Comparison of ENCODE assay signal across 24 cellular contexts in the genomic region with DNA sequence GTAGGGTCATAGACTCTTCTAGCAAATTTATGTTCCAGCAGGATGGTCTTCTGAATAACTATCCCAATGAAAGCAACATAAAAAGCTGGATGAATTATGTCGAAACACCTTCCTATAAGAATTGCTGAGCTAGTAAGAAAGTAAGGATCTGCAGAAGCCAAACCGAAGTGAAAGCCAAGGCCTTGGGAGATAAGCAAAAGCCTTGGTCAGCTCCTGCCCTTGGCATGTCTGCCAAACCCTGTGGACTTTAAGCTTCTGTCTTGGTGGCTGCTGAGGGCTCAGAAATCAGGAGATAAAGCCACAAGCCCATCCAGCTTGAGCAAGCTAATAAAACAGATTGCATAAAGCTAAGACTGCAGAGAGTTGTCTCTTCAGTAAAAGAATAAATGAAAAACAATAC.
A peak's percentile ranks its signal among the peaks of the same experiment; 100 is the strongest.
DNase-seq lines count a peak whose midpoint lies in the region; ATAC-seq, FAIRE-seq and TF ChIP-seq lines count a peak whose summit lies in the region.
"Had no signal": no experiment of that assay in that cellular context is flagged by ENCODE, and none has a peak within 500 bp of the region (broad histone marks: within the 10 kb centered on the region; RNA-seq: fewer than 3 reads in every experiment).

No MANE protein-coding gene starts in this region.

- H3K27me3 ChIP-seq in HepG2 (ENCODE audit: control insufficient read depth in 1 of 2, insufficient read depth in 2 of 2, low read length in 2 of 2) (no peaks in the 10 kb centered on the region), right lobe of liver (no peaks in the 10 kb centered on the region), small intestine (ENCODE audit: control insufficient read depth in 2 of 2, insufficient read depth in 2 of 2, low read length in 2 of 2) (peaks cover 0 to 6% of the 10 kb centered on the region in 2 donors)
- H3K27me3 ChIP-seq: BLaER1 treated with 17β-estradiol and CSF1 and Interleukin-3, amounts not matched to agents 10 nM and 100 nM had no signal

- H3K4me1 ChIP-seq in HepG2 (ENCODE audit: insufficient read depth, low read length) (peaks cover 8% of the 10 kb centered on the region; the same call in 1 of the 2 replicates), right lobe of liver (no peaks in the 10 kb centered on the region), small intestine (ENCODE audit: control insufficient read depth in 2 of 2, insufficient read depth in 1 of 2, low read depth in 1 of 2, low read length in 1 of 2) (no peaks in the 10 kb centered on the region)
- H3K4me1 ChIP-seq: A549; BLaER1 treated with 17β-estradiol and CSF1 and Interleukin-3, amounts not matched to agents 10 nM and 100 nM had no signal

- intact Hi-C loops in HepG2 (cut with micrococcal nuclease; ENCODE audit: unreplicated experiment) (no loop called here), right lobe of liver (cut with DNase I) (no loop called here)

- peaks cover 4% of the 10 kb centered on the region; the same call in 1 of the 2 replicates for H3K9me3 ChIP-seq in HepG2 (ENCODE audit: low read length)
- H3K9me3 ChIP-seq in right lobe of liver: no peaks in the 10 kb centered on the region
- no peaks in the 10 kb centered on the region for H3K9me3 ChIP-seq in small intestine (ENCODE audit: control insufficient read depth, low read depth)
- H3K9me3 ChIP-seq: A549 had no signal

- TF ChIP-seq POLR2A in HepG2 (IDR thresholded peaks at IDR 0.05; ENCODE audit: insufficient read depth in 1 of 2, low read depth in 2 of 2, low read length in 2 of 2): no peak
- TF ChIP-seq POLR2A in right lobe of liver (IDR thresholded peaks at IDR 0.05): no peak

- no peak overlapping the region for H3K4me2 ChIP-seq in HepG2 (ENCODE audit: low read depth, low read length)
- H3K4me2 ChIP-seq: A549; BLaER1 treated with 17β-estradiol and CSF1 and Interleukin-3, amounts not matched to agents 10 nM and 100 nM had no signal

- TF ChIP-seq CTCF in HepG2 (CRISPR knock-in tag; IDR thresholded peaks at IDR 0.05) (no peak), right lobe of liver (IDR thresholded peaks at IDR 0.05) (no peak)

- FAIRE-seq in HepG2 (lab: Jason Lieb, UNC): no peak
- no peak for FAIRE-seq in small intestine (lab: Jason Lieb, UNC)
- FAIRE-seq: A549, GM12878, GM12892, GM18507 had no signal

- no peak overlapping the region for H3K9ac ChIP-seq in HepG2 (ENCODE audit: insufficient read depth, low read depth, low read length)
- H3K9ac ChIP-seq: BLaER1 treated with 17β-estradiol and CSF1 and Interleukin-3, amounts not matched to agents 10 nM and 100 nM had no signal

- POLR2A ChIA-PET in HepG2 (lab: Yijun Ruan, JAX): no interaction called here

- BruUV-seq in HepG2 (replicated peaks; lab: Mats Ljungman, UMichigan): no TSS peak

- no peak overlapping the region for H3K4me3 ChIP-seq in HepG2 (replicated peaks in 1 of 3; ENCODE audit: insufficient read depth in 1 of 3, low read depth in 2 of 3, low read length in 3 of 3)
- H3K4me3 ChIP-seq in right lobe of liver: no peak overlapping the region
- no peak overlapping the region for H3K4me3 ChIP-seq in small intestine (ENCODE audit: low read depth in 1 of 2, low read length in 2 of 2)
- H3K4me3 ChIP-seq: A549; BLaER1 treated with 17β-estradiol and CSF1 and Interleukin-3, amounts not matched to agents 10 nM and 100 nM; GM12878 had no signal

- no peak for ATAC-seq in HepG2
- no peak for ATAC-seq in right lobe of liver
- ATAC-seq: A549; CD8-positive, alpha-beta T cell; GM12878 had no signal

- no peak for DNase-seq in HepG2 (ENCODE audit: low spot score)
- DNase-seq in right lobe of liver: no peak
- peak; percentile 10 for DNase-seq in mucosa of gallbladder (ENCODE audit: low spot score)
- DNase-seq in small intestine: peak; percentile 6
- no peak for DNase-seq in activated T-cell treated with anti-CD3 and anti-CD28 coated beads, Interleukin-2, amount 50 U/mL, for 1 hour
- DNase-seq in COLO829 (ENCODE audit: low spot score): no peak
- DNase-seq: AML-193; CD4-positive, alpha-beta T cell; CD8-positive, alpha-beta T cell; COR-L47; DMS 273 treated with DMSO at 0.1 percent for 48 hours; DMS153; DMS53; DMS79; DND-41; EL; GDM1 had no signal

- in situ Hi-C loops in HepG2 (cut with HindIII; ENCODE audit: extremely low pct_ligation_motif_present, low pct_unique_long_range_greater_than_20kb): no loop called here

- no peaks in the 10 kb centered on the region for H3K79me2 ChIP-seq in HepG2 (ENCODE audit: insufficient read depth, low read length)

- H3K36me3 ChIP-seq in HepG2 (replicated peaks in 1 of 2; ENCODE audit: control insufficient read depth in 1 of 2, insufficient read depth in 2 of 2, low read length in 2 of 2) (no peaks in the 10 kb centered on the region), right lobe of liver (no peaks in the 10 kb centered on the region), small intestine (ENCODE audit: control insufficient read depth in 2 of 2, insufficient read depth in 2 of 2, low read length in 2 of 2) (no peaks in the 10 kb centered on the region)
- H3K36me3 ChIP-seq: BLaER1 treated with 17β-estradiol and CSF1 and Interleukin-3, amounts not matched to agents 10 nM and 100 nM had no signal

- TF ChIP-seq EP300 in HepG2 (IDR thresholded peaks at IDR 0.05; ENCODE audit: low read depth in 2 of 2, low read length in 2 of 2) (no peak), HepG2 (CRISPR knock-in tag; IDR thresholded peaks at IDR 0.05; ENCODE audit: borderline replicate concordance) (no peak)

- H3K27ac ChIP-seq in HepG2 (ENCODE audit: extremely low read length, insufficient read depth, low read length): no peak overlapping the region
- no peak overlapping the region for H3K27ac ChIP-seq in right lobe of liver
- no peak overlapping the region for H3K27ac ChIP-seq in small intestine (ENCODE audit: low read depth in 1 of 2, low read length in 1 of 2)
- H3K27ac ChIP-seq: 22Rv1; A549; BLaER1 treated with 17β-estradiol and CSF1 and Interleukin-3, amounts not matched to agents 10 nM and 100 nM; C4-2B had no signal

- H4K20me1 ChIP-seq in HepG2 (ENCODE audit: insufficient read depth, low read length): no peaks in the 10 kb centered on the region
- H4K20me1 ChIP-seq: BLaER1 treated with 17β-estradiol and CSF1 and Interleukin-3, amounts not matched to agents 10 nM and 100 nM had no signal

- 0% methylated on average over 2 of the region's 2 CpGs for WGBS in HepG2 (ENCODE audit: low lambda C conversion rate)
- WGBS in right lobe of liver (ENCODE audit: insufficient coverage, low coverage, low lambda C conversion rate, missing lambda C conversion rate): 75% methylated on average over 2 of the region's 2 CpGs
- 63 to 83% (median 64%) methylated on average over 2 of the region's 2 CpGs for WGBS in small intestine, 3 donors

- H2AFZ ChIP-seq in HepG2 (ENCODE audit: low read length): no peak overlapping the region

- TF ChIP-seq RAD21 in HepG2 (CRISPR knock-in tag; IDR thresholded peaks at IDR 0.05): no peak

- CTCF ChIA-PET in HepG2 (lab: Yijun Ruan, JAX; ENCODE audit: low intra/inter-chr PET ratio, low total read pairs): no interaction called here

TF ChIP-seq in HepG2, 621 proteins besides CTCF, POLR2A, EP300 and RAD21 (continues in another document):
- TF ChIP-seq, protein P1, sequence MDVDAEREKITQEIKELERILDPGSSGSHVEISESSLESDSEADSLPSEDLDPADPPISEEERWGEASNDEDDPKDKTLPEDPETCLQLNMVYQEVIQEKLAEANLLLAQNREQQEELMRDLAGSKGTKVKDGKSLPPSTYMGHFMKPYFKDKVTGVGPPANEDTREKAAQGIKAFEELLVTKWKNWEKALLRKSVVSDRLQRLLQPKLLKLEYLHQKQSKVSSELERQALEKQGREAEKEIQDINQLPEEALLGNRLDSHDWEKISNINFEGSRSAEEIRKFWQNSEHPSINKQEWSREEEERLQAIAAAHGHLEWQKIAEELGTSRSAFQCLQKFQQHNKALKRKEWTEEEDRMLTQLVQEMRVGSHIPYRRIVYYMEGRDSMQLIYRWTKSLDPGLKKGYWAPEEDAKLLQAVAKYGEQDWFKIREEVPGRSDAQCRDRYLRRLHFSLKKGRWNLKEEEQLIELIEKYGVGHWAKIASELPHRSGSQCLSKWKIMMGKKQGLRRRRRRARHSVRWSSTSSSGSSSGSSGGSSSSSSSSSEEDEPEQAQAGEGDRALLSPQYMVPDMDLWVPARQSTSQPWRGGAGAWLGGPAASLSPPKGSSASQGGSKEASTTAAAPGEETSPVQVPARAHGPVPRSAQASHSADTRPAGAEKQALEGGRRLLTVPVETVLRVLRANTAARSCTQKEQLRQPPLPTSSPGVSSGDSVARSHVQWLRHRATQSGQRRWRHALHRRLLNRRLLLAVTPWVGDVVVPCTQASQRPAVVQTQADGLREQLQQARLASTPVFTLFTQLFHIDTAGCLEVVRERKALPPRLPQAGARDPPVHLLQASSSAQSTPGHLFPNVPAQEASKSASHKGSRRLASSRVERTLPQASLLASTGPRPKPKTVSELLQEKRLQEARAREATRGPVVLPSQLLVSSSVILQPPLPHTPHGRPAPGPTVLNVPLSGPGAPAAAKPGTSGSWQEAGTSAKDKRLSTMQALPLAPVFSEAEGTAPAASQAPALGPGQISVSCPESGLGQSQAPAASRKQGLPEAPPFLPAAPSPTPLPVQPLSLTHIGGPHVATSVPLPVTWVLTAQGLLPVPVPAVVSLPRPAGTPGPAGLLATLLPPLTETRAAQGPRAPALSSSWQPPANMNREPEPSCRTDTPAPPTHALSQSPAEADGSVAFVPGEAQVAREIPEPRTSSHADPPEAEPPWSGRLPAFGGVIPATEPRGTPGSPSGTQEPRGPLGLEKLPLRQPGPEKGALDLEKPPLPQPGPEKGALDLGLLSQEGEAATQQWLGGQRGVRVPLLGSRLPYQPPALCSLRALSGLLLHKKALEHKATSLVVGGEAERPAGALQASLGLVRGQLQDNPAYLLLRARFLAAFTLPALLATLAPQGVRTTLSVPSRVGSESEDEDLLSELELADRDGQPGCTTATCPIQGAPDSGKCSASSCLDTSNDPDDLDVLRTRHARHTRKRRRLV (CRISPR knock-in tag; IDR thresholded peaks at IDR 0.05): no peak

Comparison
In these comparisons a context has a peak if more than half of its experiments do, and no peak if none do; other contexts are left out.
1. DNase-seq: peak in mucosa of gallbladder (single experiment) and small intestine (single experiment); none in HepG2 (single experiment), right lobe of liver (0 of 3), activated T-cell treated with anti-CD3 and anti-CD28 coated beads, Interleukin-2, amount 50 U/mL, for 1 hour (single experiment) and COLO829 (single experiment).